10 cellular contexts compared by ENCODE assay signal in the genomic region with DNA sequence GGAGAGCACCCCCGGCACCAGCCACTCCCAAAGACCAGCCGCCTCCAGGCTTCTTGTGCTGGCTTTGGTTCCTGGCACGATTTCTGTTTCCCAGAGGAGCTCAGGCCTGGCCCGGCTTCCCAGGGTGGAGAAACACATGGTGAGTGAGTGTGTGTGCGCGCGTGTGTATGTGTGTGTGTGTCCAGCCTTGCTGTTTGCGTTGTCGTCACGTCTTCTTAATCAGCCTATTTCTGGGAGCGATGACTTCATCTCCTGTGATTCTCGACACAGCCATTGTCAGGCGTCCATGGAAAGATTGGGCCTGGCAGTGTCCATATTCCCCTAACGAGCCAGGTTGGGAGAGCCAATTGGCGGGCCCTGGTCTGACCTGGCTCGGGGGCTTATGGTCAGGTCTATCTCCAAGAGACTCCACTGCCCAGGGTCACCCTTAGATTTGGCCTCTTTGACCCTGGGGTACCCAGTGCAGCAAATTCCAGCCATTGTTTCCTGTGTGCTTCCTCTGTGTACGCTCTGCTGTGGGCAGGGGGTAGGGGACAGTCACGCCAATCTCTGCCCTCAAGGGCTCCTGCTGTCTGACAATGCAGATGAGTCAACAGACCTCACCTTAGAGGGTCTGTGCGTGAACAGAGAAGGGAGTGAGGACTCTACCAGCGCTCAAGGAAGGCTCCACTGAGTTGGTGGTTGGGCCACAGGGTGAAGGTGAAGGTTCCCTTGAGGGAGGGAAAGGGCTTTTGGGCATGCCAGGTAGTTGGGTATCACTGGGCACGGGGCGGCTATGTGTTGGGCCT.
DNase-seq lines count a peak whose midpoint lies in the region; ATAC-seq and TF ChIP-seq lines count a peak whose summit lies in the region.
"Had no signal": no experiment of that assay in that cellular context is flagged by ENCODE, and none has a peak within 500 bp of the region (broad histone marks: within the 10 kb centered on the region; RNA-seq: fewer than 3 reads in every experiment).

No MANE protein-coding gene starts in this region.

- H3K9me3 ChIP-seq in esophagus muscularis mucosa = no peaks in the 10 kb centered on the region
- H3K9me3 ChIP-seq in upper lobe of right lung = no peaks in the 10 kb centered on the region

- CTCF ChIA-PET in activated CD8-positive, alpha-beta memory T cell treated with anti-CD3 and anti-CD28 coated beads, Interleukin-2, amount 10 ng/mL, durations not matched to agents 7 days and 5 days (lab: Charles Lee) = no interaction called here

- no peak overlapping the region for H3K4me3 Mint-ChIP-seq in activated CD8-positive, alpha-beta memory T cell treated with anti-CD3 and anti-CD28 coated beads, Interleukin-2, amount 10 ng/mL, durations not matched to agents 7 days and 5 days
- H3K4me3 Mint-ChIP-seq: activated T-cell treated with anti-CD3 and anti-CD28 coated beads, Interleukin-2, amount 50 U/mL, for 24 hours had no signal

- TF ChIP-seq EP300 in esophagus muscularis mucosa (IDR thresholded peaks at IDR 0.05) = peak; percentile 79

- peak; percentile 83 for ATAC-seq in upper lobe of right lung
- no peak for ATAC-seq in HG03469 (IDR thresholded peaks at IDR 0.05; ENCODE audit: unreplicated experiment)
- no peak for ATAC-seq in activated CD8-positive, alpha-beta memory T cell treated with anti-CD3 and anti-CD28 coated beads, Interleukin-2, amount 10 ng/mL, durations not matched to agents 7 days and 5 days

- TF ChIP-seq POLR2A in esophagus muscularis mucosa (IDR thresholded peaks at IDR 0.05; ENCODE audit: low read depth) = no peak

- no peak for TF ChIP-seq CTCF in esophagus muscularis mucosa (IDR thresholded peaks at IDR 0.05)
- TF ChIP-seq CTCF in upper lobe of right lung (IDR thresholded peaks at IDR 0.05) = no peak

- 45% methylated on average over 13 of the region's 22 CpGs for WGBS in esophagus muscularis mucosa

- H3K4me1 ChIP-seq in esophagus muscularis mucosa (peaks cover 98 to 99% (median 98%) of the 10 kb centered on the region in 4 donors), upper lobe of right lung (peaks cover 73% of the 10 kb centered on the region)

- H3K27me3 Mint-ChIP-seq in activated CD8-positive, alpha-beta memory T cell treated with anti-CD3 and anti-CD28 coated beads, Interleukin-2, amount 10 ng/mL, durations not matched to agents 7 days and 5 days = peaks cover 8% of the 10 kb centered on the region
- H3K27me3 Mint-ChIP-seq: activated T-cell treated with anti-CD3 and anti-CD28 coated beads, Interleukin-2, amount 50 U/mL, for 24 hours had no signal

- peak; percentile 66 for DNase-seq in DMS 273 (lab: John Stamatoyannopoulos, UW; ENCODE audit: unreplicated experiment)
- no peak for DNase-seq in DMS 273 treated with DMSO at 0.1 percent for 48 hours (lab: John Stamatoyannopoulos, UW)
- peak; percentile 97 for DNase-seq in esophagus muscularis mucosa (ENCODE audit: extremely low spot score)
- peak; percentile 96 for DNase-seq in mucosa of gallbladder (ENCODE audit: low spot score)
- peak; percentile 84 for DNase-seq in upper lobe of right lung
- no peak for DNase-seq in activated CD8-positive, alpha-beta memory T cell treated with anti-CD3 and anti-CD28 coated beads, Interleukin-2, amount 10 ng/mL, durations not matched to agents 7 days and 5 days
- DNase-seq in RPMI8226 = no peak
- DNase-seq: activated T-cell treated with anti-CD3 and anti-CD28 coated beads, Interleukin-2, amount 50 U/mL, for 24 hours had no signal

- no peaks in the 10 kb centered on the region for H3K36me3 Mint-ChIP-seq in activated CD8-positive, alpha-beta memory T cell treated with anti-CD3 and anti-CD28 coated beads, Interleukin-2, amount 10 ng/mL, durations not matched to agents 7 days and 5 days

- H3K4me3 ChIP-seq in esophagus muscularis mucosa (no peak overlapping the region), upper lobe of right lung (no peak overlapping the region)

- intact Hi-C loops in esophagus muscularis mucosa (cut with DNase I) = no loop called here
- intact Hi-C loops in upper lobe of right lung (cut with DNase I) = no loop called here

- no peaks in the 10 kb centered on the region for H3K36me3 ChIP-seq in esophagus muscularis mucosa
- no peaks in the 10 kb centered on the region for H3K36me3 ChIP-seq in upper lobe of right lung

- H3K27me3 ChIP-seq in esophagus muscularis mucosa = no peaks in the 10 kb centered on the region
- no peaks in the 10 kb centered on the region for H3K27me3 ChIP-seq in upper lobe of right lung

- no peak overlapping the region for H3K27ac Mint-ChIP-seq in activated CD8-positive, alpha-beta memory T cell treated with anti-CD3 and anti-CD28 coated beads, Interleukin-2, amount 10 ng/mL, durations not matched to agents 7 days and 5 days
- H3K27ac Mint-ChIP-seq: activated T-cell treated with anti-CD3 and anti-CD28 coated beads, Interleukin-2, amount 50 U/mL, for 24 hours had no signal

- peak overlapping the region; percentile 74 to 84 (median 81) for H3K27ac ChIP-seq in esophagus muscularis mucosa (replicated peaks in 1 of 4)
- H3K27ac ChIP-seq in upper lobe of right lung = peak overlapping the region; percentile 81
- H3K27ac ChIP-seq: 22Rv1 had no signal

- H3K9me3 Mint-ChIP-seq in activated CD8-positive, alpha-beta memory T cell treated with anti-CD3 and anti-CD28 coated beads, Interleukin-2, amount 10 ng/mL, durations not matched to agents 7 days and 5 days (ENCODE audit: low read depth) = no peaks in the 10 kb centered on the region
- H3K9me3 Mint-ChIP-seq: activated T-cell treated with anti-CD3 and anti-CD28 coated beads, Interleukin-2, amount 50 U/mL, for 24 hours had no signal

- H3K4me1 Mint-ChIP-seq in activated CD8-positive, alpha-beta memory T cell treated with anti-CD3 and anti-CD28 coated beads, Interleukin-2, amount 10 ng/mL, durations not matched to agents 7 days and 5 days = peaks cover 3% of the 10 kb centered on the region

Comparison
In these comparisons a context has a peak if more than half of its experiments do, and no peak if none do; other contexts are left out.
1. DNase-seq: peak in DMS 273 (single experiment), esophagus muscularis mucosa (single experiment), mucosa of gallbladder (single experiment) and upper lobe of right lung (single experiment); none in DMS 273 treated with DMSO at 0.1 percent for 48 hours (single experiment), activated CD8-positive, alpha-beta memory T cell treated with anti-CD3 and anti-CD28 coated beads, Interleukin-2, amount 10 ng/mL, durations not matched to agents 7 days and 5 days (single experiment) and RPMI8226 (single experiment).